Comparison of ENCODE assay signal across 13 cellular contexts in genomic region chr17:82931696-82932060, GRCh38.
DNase-seq lines count a peak whose midpoint lies in the region; ATAC-seq and TF ChIP-seq lines count a peak whose summit lies in the region.
"Had no signal": no experiment of that assay in that cellular context is flagged by ENCODE, and none has a peak within 500 bp of the region (broad histone marks: within the 10 kb centered on the region; RNA-seq: fewer than 3 reads in every experiment).

No MANE protein-coding gene starts in this region.

- DNase-seq in AG08395 (ENCODE audit: low spot score) = peak; percentile 91
- DNase-seq in SK-N-MC (ENCODE audit: low read depth, low spot score) = peak; percentile 62
- peak; percentile 87 to 93 for DNase-seq in fibroblast of lung (ENCODE audit: low read depth in 2 of 2)
- peak; percentile 100 for DNase-seq in osteoblast (ENCODE audit: insufficient read length, low spot score, missing footprints)
- DNase-seq in NOMO-1 treated with DMSO at 0.1 percent for 48 hours (lab: John Stamatoyannopoulos, UW; ENCODE audit: unreplicated experiment) = no peak
- DNase-seq in GM19240 (ENCODE audit: insufficient read length, low spot score) = no peak
- DNase-seq: CD8-positive, alpha-beta T cell; NCI-H2227 treated with DMSO at 0.1 percent for 48 hours; stimulated activated naive CD8-positive, alpha-beta T cell treated with anti-CD3 and anti-CD28 coated beads, Interleukin-15, amount 100 ng/mL, for 72 hours; WERI-Rb-1 had no signal

- H3K27ac ChIP-seq in SK-N-MC (peak overlapping the region; percentile 81), fibroblast of lung (ENCODE audit: insufficient read depth, low read length) (peak overlapping the region; percentile 83), osteoblast (ENCODE audit: low read depth, low read length) (peak overlapping the region; percentile 99)
- H3K27ac ChIP-seq: neutrophil, WERI-Rb-1 had no signal

- H3K9me3 ChIP-seq in SK-N-MC (ENCODE audit: low read depth, low read length) (no peaks in the 10 kb centered on the region), fibroblast of lung (ENCODE audit: control insufficient read depth, insufficient read depth, low read depth, low read length) (no peaks in the 10 kb centered on the region), osteoblast (ENCODE audit: low read depth, low read length) (no peaks in the 10 kb centered on the region)
- H3K9me3 ChIP-seq: neutrophil had no signal

- H3K4me1 ChIP-seq in fibroblast of lung (ENCODE audit: control insufficient read depth, extremely low read depth, insufficient read depth, low read length) (peaks cover 16% of the 10 kb centered on the region), osteoblast (ENCODE audit: insufficient read depth, low read length) (peaks cover 20% of the 10 kb centered on the region)

- H2AFZ ChIP-seq in fibroblast of lung (ENCODE audit: low read length) = no peak overlapping the region
- peak overlapping the region; percentile 89 for H2AFZ ChIP-seq in osteoblast (ENCODE audit: low read length)

- H3K9ac ChIP-seq in SK-N-MC (ENCODE audit: insufficient read length) (peak overlapping the region; percentile 57), fibroblast of lung (ENCODE audit: insufficient read depth, low read length) (no peak overlapping the region)

- no peak overlapping the region for H3K4me2 ChIP-seq in fibroblast of lung (ENCODE audit: extremely low read depth, insufficient read depth, low read length)
- H3K4me2 ChIP-seq in osteoblast (ENCODE audit: insufficient read depth, low read length) = peak overlapping the region; percentile 70

- TF ChIP-seq CTCF in fibroblast of lung (conservative IDR thresholded peaks at IDR 0.05 in 1 of 2, IDR thresholded peaks at IDR 0.05 in 1 of 2; ENCODE audit: low read depth in 1 of 2, low read length in 2 of 2) = no peak
- TF ChIP-seq CTCF in osteoblast (IDR thresholded peaks at IDR 0.05; ENCODE audit: extremely low read depth, low read depth, low read length) = no peak

- no peaks in the 10 kb centered on the region for H4K20me1 ChIP-seq in fibroblast of lung (ENCODE audit: control insufficient read depth, extremely low read depth, insufficient read depth, low read length)
- no peaks in the 10 kb centered on the region for H4K20me1 ChIP-seq in osteoblast (ENCODE audit: insufficient read depth, low read length)

- H3K27me3 ChIP-seq in fibroblast of lung (ENCODE audit: control insufficient read depth, insufficient read depth, low read length) (no peaks in the 10 kb centered on the region), osteoblast (ENCODE audit: insufficient read depth, low read length) (no peaks in the 10 kb centered on the region)
- H3K27me3 ChIP-seq: neutrophil had no signal

- H3K4me3 ChIP-seq in SK-N-MC (peak overlapping the region; percentile 34; the same call in 1 of the 2 replicates), fibroblast of lung (replicated peaks in 1 of 4; ENCODE audit: control extremely low read depth in 1 of 4, insufficient read depth in 1 of 4, low read depth in 3 of 4, low read length in 4 of 4) (no peak overlapping the region), osteoblast (ENCODE audit: insufficient read depth, low read length) (peak overlapping the region; percentile 41)

- ATAC-seq in GM21576 (IDR thresholded peaks at IDR 0.05; ENCODE audit: unreplicated experiment) (no peak), GM18517 (IDR thresholded peaks at IDR 0.05; ENCODE audit: unreplicated experiment) (no peak)
- ATAC-seq: CD8-positive, alpha-beta T cell; stimulated activated naive CD8-positive, alpha-beta T cell treated with anti-CD3 and anti-CD28 coated beads, Interleukin-15, amount 100 ng/mL, for 72 hours had no signal

- H3K79me2 ChIP-seq in fibroblast of lung (ENCODE audit: control insufficient read depth, insufficient read depth, low read length) = no peaks in the 10 kb centered on the region
- no peaks in the 10 kb centered on the region for H3K79me2 ChIP-seq in osteoblast (ENCODE audit: insufficient read depth, low read length)

- H3K36me3 ChIP-seq in SK-N-MC (ENCODE audit: insufficient read depth, low read length) = peaks cover 71% of the 10 kb centered on the region
- peaks cover 19% of the 10 kb centered on the region for H3K36me3 ChIP-seq in fibroblast of lung (ENCODE audit: control insufficient read depth, insufficient read depth, low read length)
- peaks cover 18% of the 10 kb centered on the region for H3K36me3 ChIP-seq in osteoblast (ENCODE audit: insufficient read depth, low read length)

Comparison
In these comparisons a context has a peak if more than half of its experiments do, and no peak if none do; other contexts are left out.
1. DNase-seq: peak in AG08395 (single experiment), SK-N-MC (single experiment), fibroblast of lung (2 of 2) and osteoblast (single experiment); none in NOMO-1 treated with DMSO at 0.1 percent for 48 hours (single experiment) and GM19240 (single experiment).
2. H3K4me3 ChIP-seq: peak in SK-N-MC (single experiment) and osteoblast (single experiment); none in fibroblast of lung (0 of 4).
3. Peak in every context shown above with its lines, with median percentiles within 50 percentile points of each other: H3K27ac ChIP-seq.